ENCODE assay signal across 1 cellular context in the genomic region with DNA sequence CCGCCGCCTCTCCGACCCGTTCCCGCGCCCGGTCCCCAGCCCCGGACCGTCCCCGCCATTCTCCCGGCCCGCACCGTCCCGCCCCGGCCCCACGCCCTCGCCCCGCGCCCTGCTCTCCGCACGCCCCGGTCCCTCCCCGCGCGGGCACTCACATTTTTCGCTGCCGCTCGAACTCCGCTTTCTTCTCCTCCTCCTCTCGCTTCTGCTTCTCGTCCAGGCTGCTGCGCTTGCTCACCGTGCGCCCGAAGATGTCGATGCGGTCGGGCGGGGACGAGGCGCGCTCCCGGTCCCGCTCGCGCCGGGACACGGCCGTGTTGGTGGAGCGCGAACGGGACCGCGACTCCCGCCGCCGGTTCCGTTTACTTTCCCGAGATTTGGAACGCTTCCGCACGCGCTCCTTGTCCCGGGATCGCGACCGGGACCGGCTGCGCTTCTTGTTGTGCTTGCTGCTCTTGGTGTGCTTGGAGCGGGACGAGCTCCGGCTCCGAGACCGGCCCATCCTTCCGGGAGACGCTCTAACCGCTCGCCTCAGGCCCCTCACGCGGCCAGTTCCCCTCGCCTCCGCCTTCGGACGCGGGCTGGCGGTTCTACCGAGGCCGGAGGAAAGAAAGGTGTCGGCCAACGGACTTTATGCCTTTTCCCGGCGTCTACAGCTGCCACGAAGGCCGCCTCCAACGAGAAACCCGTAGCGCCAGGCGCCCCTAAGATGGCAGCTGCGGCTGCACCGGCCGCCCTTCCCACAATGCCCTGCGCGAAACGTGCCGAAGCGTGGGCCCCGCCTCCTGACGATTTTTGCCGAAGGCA.
TF ChIP-seq lines count a peak whose summit lies in the region.

A gene with protein sequence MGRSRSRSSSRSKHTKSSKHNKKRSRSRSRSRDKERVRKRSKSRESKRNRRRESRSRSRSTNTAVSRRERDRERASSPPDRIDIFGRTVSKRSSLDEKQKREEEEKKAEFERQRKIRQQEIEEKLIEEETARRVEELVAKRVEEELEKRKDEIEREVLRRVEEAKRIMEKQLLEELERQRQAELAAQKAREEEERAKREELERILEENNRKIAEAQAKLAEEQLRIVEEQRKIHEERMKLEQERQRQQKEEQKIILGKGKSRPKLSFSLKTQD (minus strand): TSS at position 717 of the 804 bp plus-strand sequence. CDS start 218 bp downstream, at position 499.

TF ChIP-seq in HEK293, 187 proteins besides CTCF, POLR2A, EP300 and RAD21 (continued from another document and continues in another):
- TF ChIP-seq, protein P1, sequence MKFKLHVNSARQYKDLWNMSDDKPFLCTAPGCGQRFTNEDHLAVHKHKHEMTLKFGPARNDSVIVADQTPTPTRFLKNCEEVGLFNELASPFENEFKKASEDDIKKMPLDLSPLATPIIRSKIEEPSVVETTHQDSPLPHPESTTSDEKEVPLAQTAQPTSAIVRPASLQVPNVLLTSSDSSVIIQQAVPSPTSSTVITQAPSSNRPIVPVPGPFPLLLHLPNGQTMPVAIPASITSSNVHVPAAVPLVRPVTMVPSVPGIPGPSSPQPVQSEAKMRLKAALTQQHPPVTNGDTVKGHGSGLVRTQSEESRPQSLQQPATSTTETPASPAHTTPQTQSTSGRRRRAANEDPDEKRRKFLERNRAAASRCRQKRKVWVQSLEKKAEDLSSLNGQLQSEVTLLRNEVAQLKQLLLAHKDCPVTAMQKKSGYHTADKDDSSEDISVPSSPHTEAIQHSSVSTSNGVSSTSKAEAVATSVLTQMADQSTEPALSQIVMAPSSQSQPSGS (tag by site-specific recombination; IDR thresholded peaks at IDR 0.05; ENCODE audit: low read depth): no peak
- no peak for TF ChIP-seq MZF1 (tag by site-specific recombination; IDR thresholded peaks at IDR 0.05; ENCODE audit: borderline replicate concordance)
- TF ChIP-seq, protein P2, sequence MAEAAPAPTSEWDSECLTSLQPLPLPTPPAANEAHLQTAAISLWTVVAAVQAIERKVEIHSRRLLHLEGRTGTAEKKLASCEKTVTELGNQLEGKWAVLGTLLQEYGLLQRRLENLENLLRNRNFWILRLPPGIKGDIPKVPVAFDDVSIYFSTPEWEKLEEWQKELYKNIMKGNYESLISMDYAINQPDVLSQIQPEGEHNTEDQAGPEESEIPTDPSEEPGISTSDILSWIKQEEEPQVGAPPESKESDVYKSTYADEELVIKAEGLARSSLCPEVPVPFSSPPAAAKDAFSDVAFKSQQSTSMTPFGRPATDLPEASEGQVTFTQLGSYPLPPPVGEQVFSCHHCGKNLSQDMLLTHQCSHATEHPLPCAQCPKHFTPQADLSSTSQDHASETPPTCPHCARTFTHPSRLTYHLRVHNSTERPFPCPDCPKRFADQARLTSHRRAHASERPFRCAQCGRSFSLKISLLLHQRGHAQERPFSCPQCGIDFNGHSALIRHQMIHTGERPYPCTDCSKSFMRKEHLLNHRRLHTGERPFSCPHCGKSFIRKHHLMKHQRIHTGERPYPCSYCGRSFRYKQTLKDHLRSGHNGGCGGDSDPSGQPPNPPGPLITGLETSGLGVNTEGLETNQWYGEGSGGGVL (tag by site-specific recombination; IDR thresholded peaks at IDR 0.05): no peak
- no peak for TF ChIP-seq ZNF223 (tag by site-specific recombination; IDR thresholded peaks at IDR 0.05)
- TF ChIP-seq ZNF140 (tag by site-specific recombination; IDR thresholded peaks at IDR 0.05): no peak
- TF ChIP-seq ZNF335 (tag by site-specific recombination; conservative IDR thresholded peaks at IDR 0.05): no peak
- no peak for TF ChIP-seq GFI1B (tag by site-specific recombination; IDR thresholded peaks at IDR 0.05)
- no peak for TF ChIP-seq ZNF624 (tag by site-specific recombination; IDR thresholded peaks at IDR 0.05)
- TF ChIP-seq, protein P3, sequence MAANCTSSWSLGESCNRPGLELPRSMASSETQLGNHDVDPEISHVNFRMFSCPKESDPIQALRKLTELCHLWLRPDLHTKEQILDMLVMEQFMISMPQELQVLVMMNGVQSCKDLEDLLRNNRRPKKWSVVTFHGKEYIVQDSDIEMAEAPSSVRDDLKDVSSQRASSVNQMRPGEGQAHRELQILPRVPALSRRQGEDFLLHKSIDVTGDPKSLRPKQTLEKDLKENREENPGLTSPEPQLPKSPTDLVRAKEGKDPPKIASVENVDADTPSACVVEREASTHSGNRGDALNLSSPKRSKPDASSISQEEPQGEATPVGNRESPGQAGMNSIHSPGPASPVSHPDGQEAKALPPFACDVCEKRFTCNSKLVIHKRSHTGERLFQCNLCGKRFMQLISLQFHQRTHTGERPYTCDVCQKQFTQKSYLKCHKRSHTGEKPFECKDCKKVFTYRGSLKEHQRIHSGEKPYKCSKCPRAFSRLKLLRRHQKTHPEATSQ (tag by site-specific recombination; IDR thresholded peaks at IDR 0.05): peak; percentile 59; the same call in 1 of the 2 replicates
- TF ChIP-seq ZFHX2 (tag by site-specific recombination; conservative IDR thresholded peaks at IDR 0.05): no peak
- no peak for TF ChIP-seq ZNF404 (tag by site-specific recombination; IDR thresholded peaks at IDR 0.05)
- TF ChIP-seq ZNF157 (tag by site-specific recombination; IDR thresholded peaks at IDR 0.05): no peak
- no peak for TF ChIP-seq BCL11A (tag by site-specific recombination; IDR thresholded peaks at IDR 0.05; ENCODE audit: low read depth)
- TF ChIP-seq KLF7 (tag by site-specific recombination; IDR thresholded peaks at IDR 0.05; ENCODE audit: borderline replicate concordance): no peak
- no peak for TF ChIP-seq ZNF677 (tag by site-specific recombination; IDR thresholded peaks at IDR 0.05)
- no peak for TF ChIP-seq ZBTB21 (tag by site-specific recombination; IDR thresholded peaks at IDR 0.05)
- TF ChIP-seq ZNF302 (tag by site-specific recombination; IDR thresholded peaks at IDR 0.05; ENCODE audit: low read depth): no peak
- TF ChIP-seq ZNF138 (tag by site-specific recombination; IDR thresholded peaks at IDR 0.05; ENCODE audit: borderline replicate concordance): no peak
- TF ChIP-seq, protein P4, sequence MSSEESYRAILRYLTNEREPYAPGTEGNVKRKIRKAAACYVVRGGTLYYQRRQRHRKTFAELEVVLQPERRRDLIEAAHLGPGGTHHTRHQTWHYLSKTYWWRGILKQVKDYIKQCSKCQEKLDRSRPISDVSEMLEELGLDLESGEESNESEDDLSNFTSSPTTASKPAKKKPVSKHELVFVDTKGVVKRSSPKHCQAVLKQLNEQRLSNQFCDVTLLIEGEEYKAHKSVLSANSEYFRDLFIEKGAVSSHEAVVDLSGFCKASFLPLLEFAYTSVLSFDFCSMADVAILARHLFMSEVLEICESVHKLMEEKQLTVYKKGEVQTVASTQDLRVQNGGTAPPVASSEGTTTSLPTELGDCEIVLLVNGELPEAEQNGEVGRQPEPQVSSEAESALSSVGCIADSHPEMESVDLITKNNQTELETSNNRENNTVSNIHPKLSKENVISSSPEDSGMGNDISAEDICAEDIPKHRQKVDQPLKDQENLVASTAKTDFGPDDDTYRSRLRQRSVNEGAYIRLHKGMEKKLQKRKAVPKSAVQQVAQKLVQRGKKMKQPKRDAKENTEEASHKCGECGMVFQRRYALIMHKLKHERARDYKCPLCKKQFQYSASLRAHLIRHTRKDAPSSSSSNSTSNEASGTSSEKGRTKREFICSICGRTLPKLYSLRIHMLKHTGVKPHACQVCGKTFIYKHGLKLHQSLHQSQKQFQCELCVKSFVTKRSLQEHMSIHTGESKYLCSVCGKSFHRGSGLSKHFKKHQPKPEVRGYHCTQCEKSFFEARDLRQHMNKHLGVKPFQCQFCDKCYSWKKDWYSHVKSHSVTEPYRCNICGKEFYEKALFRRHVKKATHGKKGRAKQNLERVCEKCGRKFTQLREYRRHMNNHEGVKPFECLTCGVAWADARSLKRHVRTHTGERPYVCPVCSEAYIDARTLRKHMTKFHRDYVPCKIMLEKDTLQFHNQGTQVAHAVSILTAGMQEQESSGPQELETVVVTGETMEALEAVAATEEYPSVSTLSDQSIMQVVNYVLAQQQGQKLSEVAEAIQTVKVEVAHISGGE (tag by site-specific recombination; conservative IDR thresholded peaks at IDR 0.05; ENCODE audit: low read depth): no peak
- TF ChIP-seq HOXD13 (CRISPR knock-in tag; IDR thresholded peaks at IDR 0.05; ENCODE audit: borderline replicate concordance): no peak
- TF ChIP-seq, protein P5, sequence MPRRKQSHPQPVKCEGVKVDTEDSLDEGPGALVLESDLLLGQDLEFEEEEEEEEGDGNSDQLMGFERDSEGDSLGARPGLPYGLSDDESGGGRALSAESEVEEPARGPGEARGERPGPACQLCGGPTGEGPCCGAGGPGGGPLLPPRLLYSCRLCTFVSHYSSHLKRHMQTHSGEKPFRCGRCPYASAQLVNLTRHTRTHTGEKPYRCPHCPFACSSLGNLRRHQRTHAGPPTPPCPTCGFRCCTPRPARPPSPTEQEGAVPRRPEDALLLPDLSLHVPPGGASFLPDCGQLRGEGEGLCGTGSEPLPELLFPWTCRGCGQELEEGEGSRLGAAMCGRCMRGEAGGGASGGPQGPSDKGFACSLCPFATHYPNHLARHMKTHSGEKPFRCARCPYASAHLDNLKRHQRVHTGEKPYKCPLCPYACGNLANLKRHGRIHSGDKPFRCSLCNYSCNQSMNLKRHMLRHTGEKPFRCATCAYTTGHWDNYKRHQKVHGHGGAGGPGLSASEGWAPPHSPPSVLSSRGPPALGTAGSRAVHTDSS (tag by site-specific recombination; IDR thresholded peaks at IDR 0.05): no peak
- no peak for TF ChIP-seq ZNF549 (tag by site-specific recombination; IDR thresholded peaks at IDR 0.05)
- no peak for TF ChIP-seq ZNF792 (tag by site-specific recombination; IDR thresholded peaks at IDR 0.05)
- no peak for TF ChIP-seq GLIS2 (tag by site-specific recombination; IDR thresholded peaks at IDR 0.05)
- no peak for TF ChIP-seq ZNF175 (tag by site-specific recombination; IDR thresholded peaks at IDR 0.05)
- TF ChIP-seq ZNF146 (tag by site-specific recombination; IDR thresholded peaks at IDR 0.05): peak; percentile 27; the same call in 1 of the 2 replicates
- TF ChIP-seq, protein P6, sequence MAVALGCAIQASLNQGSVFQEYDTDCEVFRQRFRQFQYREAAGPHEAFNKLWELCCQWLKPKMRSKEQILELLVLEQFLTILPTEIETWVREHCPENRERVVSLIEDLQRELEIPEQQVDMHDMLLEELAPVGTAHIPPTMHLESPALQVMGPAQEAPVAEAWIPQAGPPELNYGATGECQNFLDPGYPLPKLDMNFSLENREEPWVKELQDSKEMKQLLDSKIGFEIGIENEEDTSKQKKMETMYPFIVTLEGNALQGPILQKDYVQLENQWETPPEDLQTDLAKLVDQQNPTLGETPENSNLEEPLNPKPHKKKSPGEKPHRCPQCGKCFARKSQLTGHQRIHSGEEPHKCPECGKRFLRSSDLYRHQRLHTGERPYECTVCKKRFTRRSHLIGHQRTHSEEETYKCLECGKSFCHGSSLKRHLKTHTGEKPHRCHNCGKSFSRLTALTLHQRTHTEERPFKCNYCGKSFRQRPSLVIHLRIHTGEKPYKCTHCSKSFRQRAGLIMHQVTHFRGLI (tag by site-specific recombination; IDR thresholded peaks at IDR 0.05): no peak; the same call in 1 of the 2 replicates
- TF ChIP-seq ZNF433 (tag by site-specific recombination; IDR thresholded peaks at IDR 0.05; ENCODE audit: low read depth): no peak
- no peak for TF ChIP-seq ZNF248 (tag by site-specific recombination; IDR thresholded peaks at IDR 0.05)
- TF ChIP-seq, protein P7, sequence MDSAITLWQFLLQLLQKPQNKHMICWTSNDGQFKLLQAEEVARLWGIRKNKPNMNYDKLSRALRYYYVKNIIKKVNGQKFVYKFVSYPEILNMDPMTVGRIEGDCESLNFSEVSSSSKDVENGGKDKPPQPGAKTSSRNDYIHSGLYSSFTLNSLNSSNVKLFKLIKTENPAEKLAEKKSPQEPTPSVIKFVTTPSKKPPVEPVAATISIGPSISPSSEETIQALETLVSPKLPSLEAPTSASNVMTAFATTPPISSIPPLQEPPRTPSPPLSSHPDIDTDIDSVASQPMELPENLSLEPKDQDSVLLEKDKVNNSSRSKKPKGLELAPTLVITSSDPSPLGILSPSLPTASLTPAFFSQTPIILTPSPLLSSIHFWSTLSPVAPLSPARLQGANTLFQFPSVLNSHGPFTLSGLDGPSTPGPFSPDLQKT (IDR thresholded peaks at IDR 0.05; ENCODE audit: borderline replicate concordance, low read depth, low read length): no peak
- TF ChIP-seq ZNF791 (tag by site-specific recombination; IDR thresholded peaks at IDR 0.05): no peak
- TF ChIP-seq ZNF654 (tag by site-specific recombination; IDR thresholded peaks at IDR 0.05; ENCODE audit: low read depth): no peak
- TF ChIP-seq, protein P8, sequence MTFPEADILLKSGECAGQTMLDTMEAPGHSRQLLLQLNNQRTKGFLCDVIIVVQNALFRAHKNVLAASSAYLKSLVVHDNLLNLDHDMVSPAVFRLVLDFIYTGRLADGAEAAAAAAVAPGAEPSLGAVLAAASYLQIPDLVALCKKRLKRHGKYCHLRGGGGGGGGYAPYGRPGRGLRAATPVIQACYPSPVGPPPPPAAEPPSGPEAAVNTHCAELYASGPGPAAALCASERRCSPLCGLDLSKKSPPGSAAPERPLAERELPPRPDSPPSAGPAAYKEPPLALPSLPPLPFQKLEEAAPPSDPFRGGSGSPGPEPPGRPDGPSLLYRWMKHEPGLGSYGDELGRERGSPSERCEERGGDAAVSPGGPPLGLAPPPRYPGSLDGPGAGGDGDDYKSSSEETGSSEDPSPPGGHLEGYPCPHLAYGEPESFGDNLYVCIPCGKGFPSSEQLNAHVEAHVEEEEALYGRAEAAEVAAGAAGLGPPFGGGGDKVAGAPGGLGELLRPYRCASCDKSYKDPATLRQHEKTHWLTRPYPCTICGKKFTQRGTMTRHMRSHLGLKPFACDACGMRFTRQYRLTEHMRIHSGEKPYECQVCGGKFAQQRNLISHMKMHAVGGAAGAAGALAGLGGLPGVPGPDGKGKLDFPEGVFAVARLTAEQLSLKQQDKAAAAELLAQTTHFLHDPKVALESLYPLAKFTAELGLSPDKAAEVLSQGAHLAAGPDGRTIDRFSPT (tag by site-specific recombination; IDR thresholded peaks at IDR 0.05): no peak
- no peak for TF ChIP-seq ZNF350 (tag by site-specific recombination; IDR thresholded peaks at IDR 0.05)
- no peak for TF ChIP-seq YY2 (tag by site-specific recombination; IDR thresholded peaks at IDR 0.05)
- TF ChIP-seq, protein P9, sequence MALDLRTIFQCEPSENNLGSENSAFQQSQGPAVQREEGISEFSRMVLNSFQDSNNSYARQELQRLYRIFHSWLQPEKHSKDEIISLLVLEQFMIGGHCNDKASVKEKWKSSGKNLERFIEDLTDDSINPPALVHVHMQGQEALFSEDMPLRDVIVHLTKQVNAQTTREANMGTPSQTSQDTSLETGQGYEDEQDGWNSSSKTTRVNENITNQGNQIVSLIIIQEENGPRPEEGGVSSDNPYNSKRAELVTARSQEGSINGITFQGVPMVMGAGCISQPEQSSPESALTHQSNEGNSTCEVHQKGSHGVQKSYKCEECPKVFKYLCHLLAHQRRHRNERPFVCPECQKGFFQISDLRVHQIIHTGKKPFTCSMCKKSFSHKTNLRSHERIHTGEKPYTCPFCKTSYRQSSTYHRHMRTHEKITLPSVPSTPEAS (tag by site-specific recombination; IDR thresholded peaks at IDR 0.05): no peak
- no peak for TF ChIP-seq ZNF24 (tag by site-specific recombination; IDR thresholded peaks at IDR 0.05)
- no peak for TF ChIP-seq ZNF324 (tag by site-specific recombination; IDR thresholded peaks at IDR 0.05)
- no peak for TF ChIP-seq ZNF585B (tag by site-specific recombination; IDR thresholded peaks at IDR 0.05)
- TF ChIP-seq ZNF555 (tag by site-specific recombination; conservative IDR thresholded peaks at IDR 0.05): no peak
- no peak for TF ChIP-seq ZFP3 (tag by site-specific recombination; IDR thresholded peaks at IDR 0.05; ENCODE audit: low read depth)
- no peak for TF ChIP-seq IKZF3 (tag by site-specific recombination; IDR thresholded peaks at IDR 0.05)
- TF ChIP-seq ZNF10 (tag by site-specific recombination; IDR thresholded peaks at IDR 0.05): no peak
- TF ChIP-seq MEIS1 (CRISPR knock-in tag; IDR thresholded peaks at IDR 0.05; ENCODE audit: borderline replicate concordance): no peak
- TF ChIP-seq ZNF221 (tag by site-specific recombination; IDR thresholded peaks at IDR 0.05; ENCODE audit: borderline replicate concordance): no peak
- no peak for TF ChIP-seq ZNF785 (tag by site-specific recombination; IDR thresholded peaks at IDR 0.05)
